Comparison of ENCODE assay signal across 11 cellular contexts in the genomic region with DNA sequence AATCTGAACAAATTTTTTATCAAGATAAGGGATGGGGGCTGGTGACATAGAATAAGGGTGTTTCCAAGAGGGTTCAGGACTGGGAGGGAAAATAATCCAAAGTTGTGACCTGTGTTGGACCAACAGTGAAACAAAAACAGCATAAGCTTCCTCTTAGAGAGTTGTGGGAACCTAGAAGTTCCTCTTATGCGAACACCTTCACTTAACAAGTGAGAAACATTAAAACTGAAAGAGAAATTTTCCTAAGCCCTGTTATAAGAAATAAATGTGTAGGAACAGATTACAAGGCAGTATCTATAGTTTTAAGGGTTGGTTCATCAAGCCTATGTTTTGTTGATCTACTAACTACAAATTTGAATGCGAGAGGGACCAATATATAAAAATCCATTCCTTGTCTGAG. TPM values are rescaled to one million over a fixed set of nuclear protein-coding genes. Genes with fewer than 3 reads are reported as not detected.
DNase-seq lines count a peak whose midpoint lies in the region; ATAC-seq and TF ChIP-seq lines count a peak whose summit lies in the region.
"Had no signal": no experiment of that assay in that cellular context is flagged by ENCODE, and none has a peak within 500 bp of the region (broad histone marks: within the 10 kb centered on the region; RNA-seq: fewer than 3 reads in every experiment).

No MANE protein-coding gene starts in this region.

- H3K9me3 Mint-ChIP-seq in naive B cell, result no peaks in the 10 kb centered on the region
- H3K9me3 Mint-ChIP-seq: central memory CD8-positive, alpha-beta T cell had no signal

- no peak for DNase-seq in naive B cell
- DNase-seq in occipital lobe (lab: John Stamatoyannopoulos, UW), result no peak
- DNase-seq in NCI-H1105 treated with DMSO at 0.1 percent for 48 hours (lab: John Stamatoyannopoulos, UW), result no peak
- no peak for DNase-seq in lower leg skin (ENCODE audit: low spot score in 2 of 2)
- DNase-seq: activated CD4-positive, alpha-beta T cell treated with anti-CD3 and anti-CD28 coated beads for 1 hour; DMS79 treated with DMSO at 0.1 percent for 48 hours; IMR-90 had no signal

- H3K4me1 Mint-ChIP-seq in naive B cell, result peaks cover 11 to 21% (median 15%) of the 10 kb centered on the region in 3 donors

- no peak overlapping the region for H3K4me3 ChIP-seq in lower leg skin (ENCODE audit: low read depth, poor library complexity, severe bottlenecking)

- 84 to 87% methylated on average over 2 of the region's 2 CpGs for WGBS in lower leg skin, 2 donors

- H3K27me3 Mint-ChIP-seq in naive B cell, result no peaks in the 10 kb centered on the region

- intact Hi-C loops in lower leg skin (cut with DNase I; ENCODE audit: low total_unique reads), result no loop called here

- ATAC-seq in GM18909 (IDR thresholded peaks at IDR 0.05; ENCODE audit: poor library complexity, unreplicated experiment) (peak; percentile 69), GM21786 (IDR thresholded peaks at IDR 0.05; ENCODE audit: unreplicated experiment) (peak; percentile 61), HG03280 (IDR thresholded peaks at IDR 0.05; ENCODE audit: unreplicated experiment) (peak; percentile 40), naive B cell (ENCODE audit: low read depth in 2 of 2) (peak; percentile 57 to 66)

- no peak for TF ChIP-seq CTCF in lower leg skin (IDR thresholded peaks at IDR 0.05)

- H3K27ac Mint-ChIP-seq in naive B cell, result peak overlapping the region in 3 of 6 donors; percentile 1 to 39 (median 4)

- no peaks in the 10 kb centered on the region for H3K36me3 Mint-ChIP-seq in naive B cell

- TF ChIP-seq POLR2A in lower leg skin (IDR thresholded peaks at IDR 0.05), result no peak

- H3K4me3 Mint-ChIP-seq in naive B cell, result peak overlapping the region in 3 of 8 donors; percentile 1 to 11 (median 7)
- H3K4me3 Mint-ChIP-seq: central memory CD8-positive, alpha-beta T cell had no signal

RNA-seq across cellular contexts. Expression of gene LLPH, which starts 58.4 kb away (rescaled TPM):
- 10 to 100 TPM; 35.8 to 51.2 (median 40.6) TPM for polyA plus RNA-seq in naive B cell (ENCODE audit: low read depth in 6 of 6)
- 8.9 TPM for total RNA-seq in occipital lobe
- total RNA-seq in lower leg skin, result 1 to 10 TPM; 1.3 to 6.0 (median 4.6) TPM
